29 cellular contexts compared by ENCODE assay signal in the genomic region with DNA sequence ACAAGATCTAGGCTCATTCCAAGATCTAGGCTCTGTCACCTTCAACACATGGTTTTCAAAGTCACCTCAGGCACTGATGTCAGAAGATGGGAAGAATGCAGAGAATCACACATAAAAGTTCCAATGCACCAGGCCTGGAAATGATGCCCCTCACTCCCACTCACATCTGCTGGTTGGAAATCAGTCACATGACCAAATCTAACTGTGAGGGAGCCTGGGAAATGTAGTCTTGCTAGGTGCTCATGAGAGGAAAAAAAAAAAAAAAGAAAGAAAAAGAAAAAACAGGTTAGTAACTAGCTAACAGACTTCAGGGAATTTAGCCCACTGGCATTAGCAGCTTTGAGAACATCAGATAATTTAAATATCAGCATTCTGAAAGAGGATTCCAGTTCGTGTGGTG.
A peak's percentile ranks its signal among the peaks of the same experiment; 100 is the strongest.
DNase-seq lines count a peak whose midpoint lies in the region; ATAC-seq and TF ChIP-seq lines count a peak whose summit lies in the region.
"Had no signal": no experiment of that assay in that cellular context is flagged by ENCODE, and none has a peak within 500 bp of the region (broad histone marks: within the 10 kb centered on the region; RNA-seq: fewer than 3 reads in every experiment).

No MANE protein-coding gene starts in this region.

- peaks cover 4% of the 10 kb centered on the region; the same call in 1 of the 2 replicates for H3K4me1 ChIP-seq in HUES64 (ENCODE audit: insufficient read depth, low read length)
- no peaks in the 10 kb centered on the region for H3K4me1 ChIP-seq in endodermal cell (ENCODE audit: control insufficient read depth, insufficient read depth, low read length)
- H3K4me1 ChIP-seq in mesendoderm (ENCODE audit: control insufficient read depth, low read depth, low read length) = no peaks in the 10 kb centered on the region
- no peaks in the 10 kb centered on the region for H3K4me1 ChIP-seq in effector memory CD4-positive, alpha-beta T cell (ENCODE audit: control insufficient read depth, insufficient read depth, low read length, poor library complexity, severe bottlenecking)
- H3K4me1 ChIP-seq: HAP-1, right atrium auricular region, upper lobe of left lung had no signal

- H3K27me3 ChIP-seq in HUES64 (ENCODE audit: insufficient read depth, low read length) = no peaks in the 10 kb centered on the region
- H3K27me3 ChIP-seq in endodermal cell (ENCODE audit: control insufficient read depth, insufficient read depth, low read length, poor library complexity, severe bottlenecking) = no peaks in the 10 kb centered on the region
- no peaks in the 10 kb centered on the region for H3K27me3 ChIP-seq in mesendoderm (ENCODE audit: insufficient read depth, low read length, poor library complexity)
- H3K27me3 ChIP-seq in effector memory CD4-positive, alpha-beta T cell (replicated peaks; ENCODE audit: control insufficient read depth, insufficient read depth, low read length, poor library complexity, severe bottlenecking) = no peaks in the 10 kb centered on the region
- H3K27me3 ChIP-seq: neutrophil, right atrium auricular region, upper lobe of left lung had no signal

- H3K36me3 ChIP-seq in HUES64 (ENCODE audit: insufficient read depth, low read length) (no peaks in the 10 kb centered on the region), endodermal cell (ENCODE audit: control insufficient read depth, insufficient read depth, low read length) (no peaks in the 10 kb centered on the region), mesendoderm (ENCODE audit: control insufficient read depth, insufficient read depth, low read length) (no peaks in the 10 kb centered on the region)
- H3K36me3 ChIP-seq in effector memory CD4-positive, alpha-beta T cell (ENCODE audit: control insufficient read depth, insufficient read depth, low read length) = no peaks in the 10 kb centered on the region
- H3K36me3 ChIP-seq: HAP-1, neutrophil, right atrium auricular region, upper lobe of left lung had no signal

- DNase-seq in DMS 273 (lab: John Stamatoyannopoulos, UW; ENCODE audit: unreplicated experiment) (peak; percentile 42), DMS 273 treated with DMSO at 0.1 percent for 48 hours (lab: John Stamatoyannopoulos, UW) (no peak), endodermal cell (peak; percentile 54), mesendoderm (peak; percentile 62)
- no peak for DNase-seq in activated T-cell treated with anti-CD3 and anti-CD28 coated beads, Interleukin-2, amount 50 U/mL, for 72 hours
- no peak for DNase-seq in effector memory CD4-positive, alpha-beta T cell
- DNase-seq: activated CD4-positive, alpha-beta T cell treated with anti-CD3 and anti-CD28 coated beads for 4 hours; activated effector memory CD4-positive, alpha-beta T cell treated with Interleukin-2 at 50 U/mL for 16 hours; aorta; EL; hippocampal formation; kidney; NCI-H146; NCI-H510A treated with DMSO at 0.1 percent for 48 hours; posterior cingulate gyrus; SHP77 treated with DMSO at 0.1 percent for 48 hours; small intestine; stimulated activated naive B cell treated with anti-CD40 and anti-IgM and Interleukin-4, amounts not matched to agents 10 μg/mL and 1 μg/mL and 100 μg/mL, for 72 hours; SW 1271; T-helper 9 cell; upper lobe of left lung had no signal

- H2BK15ac ChIP-seq in mesendoderm (replicated peaks; ENCODE audit: low read depth) = no peak overlapping the region

- H3K4me2 ChIP-seq in mesendoderm (ENCODE audit: low read length) = no peak overlapping the region

- ATAC-seq in GM21786 (IDR thresholded peaks at IDR 0.05; ENCODE audit: unreplicated experiment) = no peak
- ATAC-seq in activated T-cell treated with anti-CD3 and anti-CD28 coated beads, Interleukin-2, amount 50 U/mL, for 72 hours (replicated peaks in 1 of 2) = no peak
- ATAC-seq: stimulated activated naive B cell treated with anti-CD40 and anti-IgM and Interleukin-4, amounts not matched to agents 10 μg/mL and 1 μg/mL and 100 μg/mL, for 72 hours had no signal

- H3K18ac ChIP-seq in mesendoderm (ENCODE audit: low read length) = no peak overlapping the region

- peaks cover 2% of the 10 kb centered on the region for H3K9me3 Mint-ChIP-seq in endodermal cell
- peaks cover 0 to 4% of the 10 kb centered on the region in 2 donors for H3K9me3 Mint-ChIP-seq in activated T-cell treated with anti-CD3 and anti-CD28 coated beads, Interleukin-2, amount 50 U/mL, for 72 hours

- H3K4me1 Mint-ChIP-seq in endodermal cell = peaks cover 4% of the 10 kb centered on the region
- H3K4me1 Mint-ChIP-seq in activated T-cell treated with anti-CD3 and anti-CD28 coated beads, Interleukin-2, amount 50 U/mL, for 72 hours (ENCODE audit: low read depth) = no peaks in the 10 kb centered on the region

- no peak for TF ChIP-seq CTCF in endodermal cell (conservative IDR thresholded peaks at IDR 0.05)

- H3K9me3 ChIP-seq in HUES64 (ENCODE audit: insufficient read depth, low read depth, low read length) = no peaks in the 10 kb centered on the region
- no peaks in the 10 kb centered on the region for H3K9me3 ChIP-seq in endodermal cell (ENCODE audit: control insufficient read depth, low read length)
- no peaks in the 10 kb centered on the region for H3K9me3 ChIP-seq in effector memory CD4-positive, alpha-beta T cell (ENCODE audit: control insufficient read depth, low read length)
- H3K9me3 ChIP-seq: HAP-1, neutrophil, right atrium auricular region, upper lobe of left lung had no signal

- no peak overlapping the region for H3K4me3 Mint-ChIP-seq in endodermal cell
- no peak overlapping the region for H3K4me3 Mint-ChIP-seq in activated T-cell treated with anti-CD3 and anti-CD28 coated beads, Interleukin-2, amount 50 U/mL, for 72 hours
- H3K4me3 Mint-ChIP-seq: activated naive CD8-positive, alpha-beta T cell; stimulated activated naive B cell treated with anti-CD40 and anti-IgM and Interleukin-4, amounts not matched to agents 10 μg/mL and 1 μg/mL and 100 μg/mL, for 72 hours had no signal

- WGBS in HUES64 = 29% methylated on average over 1 of the region's 1 CpG
- 25 to 34% methylated on average over 1 of the region's 1 CpG for WGBS in endodermal cell (ENCODE audit: insufficient coverage in 1 of 2, insufficient read length in 1 of 2), 2 experiments
- WGBS in mesendoderm (ENCODE audit: extremely low coverage, insufficient coverage, low lambda C conversion rate) = no CpG with 5 or more reads among the region's 1 CpG

- H3K23ac ChIP-seq in mesendoderm (ENCODE audit: low read length) = no peak overlapping the region

- no peak overlapping the region for H3K9ac ChIP-seq in HUES64 (ENCODE audit: low read depth, low read length)
- no peak overlapping the region for H3K9ac ChIP-seq in endodermal cell (ENCODE audit: extremely low read depth, low read length, poor library complexity, severe bottlenecking)
- H3K9ac ChIP-seq in mesendoderm (ENCODE audit: low read length) = no peak overlapping the region

- H3K27ac ChIP-seq in HUES64 (ENCODE audit: low read depth, low read length) (no peak overlapping the region), endodermal cell (ENCODE audit: low read depth, low read length) (no peak overlapping the region), mesendoderm (ENCODE audit: low read depth, low read length) (no peak overlapping the region)
- no peak overlapping the region for H3K27ac ChIP-seq in effector memory CD4-positive, alpha-beta T cell (ENCODE audit: insufficient read depth, low read length, poor library complexity, severe bottlenecking)
- H3K27ac ChIP-seq: 22Rv1, C4-2B, neutrophil, right atrium auricular region, upper lobe of left lung had no signal

- H3K79me1 ChIP-seq in mesendoderm (ENCODE audit: low read length) = no peaks in the 10 kb centered on the region

- no peak overlapping the region for H4K8ac ChIP-seq in mesendoderm (ENCODE audit: low read depth, low read length)

- H2BK5ac ChIP-seq in mesendoderm (ENCODE audit: low read length) = no peak overlapping the region

- H3K79me2 ChIP-seq in mesendoderm (ENCODE audit: control insufficient read depth, insufficient read depth, low read length) = no peaks in the 10 kb centered on the region

- no peaks in the 10 kb centered on the region for H3K27me3 Mint-ChIP-seq in endodermal cell (ENCODE audit: insufficient read depth)
- no peaks in the 10 kb centered on the region for H3K27me3 Mint-ChIP-seq in activated T-cell treated with anti-CD3 and anti-CD28 coated beads, Interleukin-2, amount 50 U/mL, for 72 hours (ENCODE audit: low read depth)
- H3K27me3 Mint-ChIP-seq: activated naive CD8-positive, alpha-beta T cell; stimulated activated naive B cell treated with anti-CD40 and anti-IgM and Interleukin-4, amounts not matched to agents 10 μg/mL and 1 μg/mL and 100 μg/mL, for 72 hours had no signal

- no peaks in the 10 kb centered on the region for H3K36me3 Mint-ChIP-seq in endodermal cell (ENCODE audit: low read depth)
- no peaks in the 10 kb centered on the region for H3K36me3 Mint-ChIP-seq in activated T-cell treated with anti-CD3 and anti-CD28 coated beads, Interleukin-2, amount 50 U/mL, for 72 hours (ENCODE audit: insufficient read depth in 2 of 2)
- H3K36me3 Mint-ChIP-seq: activated naive CD8-positive, alpha-beta T cell; stimulated activated naive B cell treated with anti-CD40 and anti-IgM and Interleukin-4, amounts not matched to agents 10 μg/mL and 1 μg/mL and 100 μg/mL, for 72 hours had no signal

- no peak overlapping the region for H3K4ac ChIP-seq in mesendoderm (ENCODE audit: low read depth, low read length)

- peak overlapping the region; percentile 29; the same call in 1 of the 2 replicates for H3K4me3 ChIP-seq in HUES64 (ENCODE audit: low read length)
- no peak overlapping the region for H3K4me3 ChIP-seq in endodermal cell (ENCODE audit: low read length)
- no peak overlapping the region for H3K4me3 ChIP-seq in mesendoderm (ENCODE audit: low read length)
- no peak overlapping the region for H3K4me3 ChIP-seq in effector memory CD4-positive, alpha-beta T cell (ENCODE audit: insufficient read depth, low read depth, low read length, poor library complexity, severe bottlenecking)
- H3K4me3 ChIP-seq: HAP-1, right atrium auricular region, upper lobe of left lung had no signal

- H4K5ac ChIP-seq in mesendoderm (ENCODE audit: low read length) = no peak overlapping the region

- no peak overlapping the region for H3K56ac ChIP-seq in mesendoderm (ENCODE audit: low read length)

- no peak overlapping the region for H2AK5ac ChIP-seq in mesendoderm (ENCODE audit: low read length)

- H3K27ac Mint-ChIP-seq in endodermal cell = peak overlapping the region; percentile 10
- H3K27ac Mint-ChIP-seq in activated T-cell treated with anti-CD3 and anti-CD28 coated beads, Interleukin-2, amount 50 U/mL, for 72 hours = no peak overlapping the region
- H3K27ac Mint-ChIP-seq: activated naive CD8-positive, alpha-beta T cell; stimulated activated naive B cell treated with anti-CD40 and anti-IgM and Interleukin-4, amounts not matched to agents 10 μg/mL and 1 μg/mL and 100 μg/mL, for 72 hours had no signal

- H2BK120ac ChIP-seq in mesendoderm (ENCODE audit: low read depth, low read length) = no peak overlapping the region

Comparison
In these comparisons a context has a peak if more than half of its experiments do, and no peak if none do; other contexts are left out.
1. DNase-seq: peak in DMS 273 (single experiment), endodermal cell (single experiment) and mesendoderm (single experiment); none in DMS 273 treated with DMSO at 0.1 percent for 48 hours (single experiment), activated T-cell treated with anti-CD3 and anti-CD28 coated beads, Interleukin-2, amount 50 U/mL, for 72 hours (0 of 2) and effector memory CD4-positive, alpha-beta T cell (0 of 3).